In genomic region chr19:7729211-7729610, GRCh38 we compare ENCODE assay signal across 21 cellular contexts. TPM values are rescaled to one million over a fixed set of nuclear protein-coding genes. Genes with fewer than 3 reads are reported as not detected.
DNase-seq lines count a peak whose midpoint lies in the region; ATAC-seq and TF ChIP-seq lines count a peak whose summit lies in the region.
"Had no signal": no experiment of that assay in that cellular context is flagged by ENCODE, and none has a peak within 500 bp of the region (broad histone marks: within the 10 kb centered on the region; RNA-seq: fewer than 3 reads in every experiment).

No MANE protein-coding gene starts in this region.

- peaks cover 28% of the 10 kb centered on the region for H3K27me3 Mint-ChIP-seq in activated B cell treated with CpG ODN at 0.5 μM for 24 hours

- ATAC-seq in activated B cell treated with CpG ODN at 0.5 μM for 24 hours (ENCODE audit: low read depth): peak; percentile 52
- ATAC-seq in HG02571 (IDR thresholded peaks at IDR 0.05; ENCODE audit: unreplicated experiment): no peak
- ATAC-seq in HG03139 (IDR thresholded peaks at IDR 0.05; ENCODE audit: unreplicated experiment): no peak
- ATAC-seq: activated naive CD8-positive, alpha-beta T cell treated with anti-CD3 and anti-CD28 coated beads, Interleukin-2, amount 50 U/mL, for 24 hours had no signal

- H3K9me3 Mint-ChIP-seq in activated B cell treated with CpG ODN at 0.5 μM for 24 hours: no peaks in the 10 kb centered on the region
- H3K9me3 Mint-ChIP-seq: activated CD4-positive, alpha-beta T cell treated with anti-CD3 and anti-CD28 coated beads, Interleukin-2, amount 10 ng/mL, durations not matched to agents 24 days and 14 days; activated naive CD8-positive, alpha-beta T cell treated with anti-CD3 and anti-CD28 coated beads, Interleukin-2, amount 50 U/mL, for 24 hours; T-helper 2 cell treated with Interferon-gamma antibody and Interleukin-4, amounts not matched to agents 5 μg/mL and 100 μg/mL, for 36 hours had no signal

- CTCF ChIA-PET in activated B cell treated with CpG ODN at 0.5 μM for 24 hours (lab: Charles Lee): interaction anchor here (0.6 kb wide), 1 partner anchor 78 kb away, joined by 3 read pairs; no protein-coding TSS in a partner anchor

- H3K27ac Mint-ChIP-seq in activated B cell treated with CpG ODN at 0.5 μM for 24 hours: peak overlapping the region; percentile 53
- H3K27ac Mint-ChIP-seq: activated CD4-positive, alpha-beta T cell treated with anti-CD3 and anti-CD28 coated beads, Interleukin-2, amount 10 ng/mL, durations not matched to agents 24 days and 14 days; activated naive CD8-positive, alpha-beta T cell treated with anti-CD3 and anti-CD28 coated beads, Interleukin-2, amount 50 U/mL, for 24 hours; neural progenitor cell; T-helper 2 cell treated with Interferon-gamma antibody and Interleukin-4, amounts not matched to agents 5 μg/mL and 100 μg/mL, for 36 hours had no signal

- no peaks in the 10 kb centered on the region for H3K36me3 Mint-ChIP-seq in activated B cell treated with CpG ODN at 0.5 μM for 24 hours (ENCODE audit: low read depth)
- H3K36me3 Mint-ChIP-seq: neural progenitor cell had no signal

- in situ Hi-C loops in GM13977 (cut with MboI; ENCODE audit: low pct_unique_long_range_greater_than_20kb, low sequenced_read_pairs, unreplicated experiment): no loop called here

- POLR2A ChIA-PET in activated B cell treated with CpG ODN at 0.5 μM for 24 hours (lab: Charles Lee): interaction anchor here (0.5 to 0.6 kb wide), 2 partner anchors 47 to 50 kb away, joined by 3 to 5 read pairs; no protein-coding TSS in a partner anchor

- DNase-seq in CD1c-positive myeloid dendritic cell (ENCODE audit: extremely low spot score) (peak; percentile 51), GM13977 (ENCODE audit: low spot score) (peak; percentile 46), activated B cell treated with CpG ODN at 0.5 μM for 24 hours (no peak)
- no peak for DNase-seq in activated naive CD4-positive, alpha-beta T cell treated with Interleukin-2 at 50 U/mL for 16 hours
- DNase-seq: activated CD4-positive, alpha-beta T cell treated with anti-CD3 and anti-CD28 coated beads, Interleukin-2, amount 10 ng/mL, durations not matched to agents 24 days and 14 days; activated naive CD8-positive, alpha-beta T cell treated with anti-CD3 and anti-CD28 coated beads, Interleukin-2, amount 50 U/mL, for 24 hours; activated T-cell treated with anti-CD3 and anti-CD28 coated beads, Interleukin-2, amount 50 U/mL, for 48 hours; BE2C; effector memory CD4-positive, alpha-beta T cell; mammary epithelial cell; NCI-H1930; NCI-H524 treated with DMSO at 0.1 percent for 48 hours; retina; stimulated activated CD4-positive, alpha-beta T cell treated with anti-CD3 and anti-CD28 coated beads, Interleukin-1b, Interleukin-23, amount 100 ng/mL, for 48 hours; thyroid gland had no signal

- intact Hi-C loops in activated B cell treated with CpG ODN at 0.5 μM for 24 hours (cut with micrococcal nuclease): no loop called here

- H3K4me3 Mint-ChIP-seq in activated B cell treated with CpG ODN at 0.5 μM for 24 hours: peak overlapping the region; percentile 70
- H3K4me3 Mint-ChIP-seq: activated CD4-positive, alpha-beta T cell treated with anti-CD3 and anti-CD28 coated beads, Interleukin-2, amount 10 ng/mL, durations not matched to agents 24 days and 14 days; activated naive CD8-positive, alpha-beta T cell treated with anti-CD3 and anti-CD28 coated beads, Interleukin-2, amount 50 U/mL, for 24 hours; neural progenitor cell; T-helper 2 cell treated with Interferon-gamma antibody and Interleukin-4, amounts not matched to agents 5 μg/mL and 100 μg/mL, for 36 hours had no signal

- peak; percentile 25 for TF ChIP-seq CTCF in GM13977 (IDR thresholded peaks at IDR 0.05; ENCODE audit: extremely low read depth, insufficient read depth, missing control alignments)
- no peak for TF ChIP-seq CTCF in activated B cell treated with CpG ODN at 0.5 μM for 24 hours (IDR thresholded peaks at IDR 0.05)

- H3K4me1 Mint-ChIP-seq in activated B cell treated with CpG ODN at 0.5 μM for 24 hours: peaks cover 35% of the 10 kb centered on the region
- H3K4me1 Mint-ChIP-seq: activated CD4-positive, alpha-beta T cell treated with anti-CD3 and anti-CD28 coated beads, Interleukin-2, amount 10 ng/mL, durations not matched to agents 24 days and 14 days; neural progenitor cell had no signal

RNA-seq across cellular contexts. Expression of gene CLEC4G, which starts 2.7 kb away (rescaled TPM):
- 0.55 and 0.78 TPM in 2 replicates for total RNA-seq in activated B cell treated with CpG ODN at 0.5 μM for 24 hours
- total RNA-seq: activated CD4-positive, alpha-beta T cell treated with anti-CD3 and anti-CD28 coated beads, Interleukin-2, amount 10 ng/mL, durations not matched to agents 24 days and 14 days; cardiac muscle cell; fibroblast of villous mesenchyme; mammary epithelial cell had no signal

RNA-seq across cellular contexts. Expression of gene CD209, which starts 18.1 kb away (rescaled TPM):
- 0.11 and 0.24 TPM in 2 replicates for total RNA-seq in activated B cell treated with CpG ODN at 0.5 μM for 24 hours
- total RNA-seq: activated CD4-positive, alpha-beta T cell treated with anti-CD3 and anti-CD28 coated beads, Interleukin-2, amount 10 ng/mL, durations not matched to agents 24 days and 14 days; cardiac muscle cell; fibroblast of villous mesenchyme; mammary epithelial cell had no signal

RNA-seq across cellular contexts. Expression of gene FCER2, which starts 27.3 kb away (rescaled TPM):
- total RNA-seq in activated B cell treated with CpG ODN at 0.5 μM for 24 hours: 191 and 193 TPM in 2 replicates
- total RNA-seq: activated CD4-positive, alpha-beta T cell treated with anti-CD3 and anti-CD28 coated beads, Interleukin-2, amount 10 ng/mL, durations not matched to agents 24 days and 14 days; cardiac muscle cell; fibroblast of villous mesenchyme; mammary epithelial cell; thyroid gland had no signal

RNA-seq across cellular contexts. Expression of gene CLEC4M, which starts 33.8 kb away (rescaled TPM):
- total RNA-seq in activated B cell treated with CpG ODN at 0.5 μM for 24 hours: 1.3 and 2.0 TPM in 2 replicates
- total RNA-seq: activated CD4-positive, alpha-beta T cell treated with anti-CD3 and anti-CD28 coated beads, Interleukin-2, amount 10 ng/mL, durations not matched to agents 24 days and 14 days; fibroblast of villous mesenchyme; mammary epithelial cell had no signal

RNA-seq across cellular contexts. Expression of gene TRAPPC5, which starts 48.6 kb away (rescaled TPM):
- total RNA-seq in activated B cell treated with CpG ODN at 0.5 μM for 24 hours: 110 and 123 TPM in 2 replicates

Comparison
In these comparisons a context has a peak if more than half of its experiments do, and no peak if none do; other contexts are left out.
1. DNase-seq: peak in CD1c-positive myeloid dendritic cell (single experiment) and GM13977 (single experiment); none in activated B cell treated with CpG ODN at 0.5 μM for 24 hours (single experiment) and activated naive CD4-positive, alpha-beta T cell treated with Interleukin-2 at 50 U/mL for 16 hours (single experiment).